1 cellular context compared by ENCODE assay signal in the genomic region with DNA sequence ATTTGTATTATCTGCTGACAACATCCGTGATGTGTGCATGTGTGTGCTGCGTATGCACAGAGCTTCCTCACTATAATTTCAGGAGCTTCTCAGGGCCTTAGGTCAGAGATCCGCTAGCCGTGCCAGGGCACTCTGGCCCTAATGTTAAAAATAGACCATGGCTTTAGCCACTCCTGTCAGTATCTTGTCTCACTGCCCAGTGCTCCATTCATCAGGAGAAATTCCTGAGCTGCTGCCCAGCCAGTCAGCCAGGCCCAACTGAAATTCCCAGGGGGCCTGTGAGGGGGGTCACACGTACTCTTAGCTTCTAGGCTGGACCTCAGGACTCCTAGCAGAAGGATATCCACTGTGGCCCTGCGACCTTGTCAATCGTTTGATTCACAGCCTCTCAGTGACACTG.
TF ChIP-seq lines count a peak whose summit lies in the region.

No MANE protein-coding gene starts in this region.

TF ChIP-seq in H1, 55 proteins besides CTCF, POLR2A, EP300 and RAD21:
- TF ChIP-seq BCL11A (IDR thresholded peaks at IDR 0.05; ENCODE audit: low read depth in 2 of 2, low read length in 2 of 2) (no peak), RXRA (IDR thresholded peaks at IDR 0.05; ENCODE audit: insufficient read depth, low read depth, low read length) (no peak), CBX8 (IDR thresholded peaks at IDR 0.05; ENCODE audit: borderline replicate concordance, low read depth, low read length) (no peak), JUN (IDR thresholded peaks at IDR 0.05; ENCODE audit: low read depth, low read length) (no peak), CTBP2 (IDR thresholded peaks at IDR 0.05; ENCODE audit: borderline replicate concordance, insufficient read depth, insufficient read length, low read length) (no peak), SRF (IDR thresholded peaks at IDR 0.05; ENCODE audit: low read depth, low read length) (no peak), HDAC6 (IDR thresholded peaks at IDR 0.05; ENCODE audit: low read depth, low read length) (no peak), CHD7 (IDR thresholded peaks at IDR 0.05; ENCODE audit: insufficient replicate concordance, low read length) (no peak), RNF2 (IDR thresholded peaks at IDR 0.05; ENCODE audit: borderline replicate concordance, low read depth, low read length, missing control alignments, poor library complexity, severe bottlenecking) (no peak), RFX5 (IDR thresholded peaks at IDR 0.05; ENCODE audit: borderline replicate concordance, low read depth, low read length) (no peak), CREB1 (IDR thresholded peaks at IDR 0.05) (no peak), NANOG (IDR thresholded peaks at IDR 0.05; ENCODE audit: insufficient read depth, low read depth, low read length, poor library complexity, severe bottlenecking) (no peak), GABPA (IDR thresholded peaks at IDR 0.05; ENCODE audit: borderline replicate concordance, insufficient read depth, low read length) (no peak), EGR1 (IDR thresholded peaks at IDR 0.05; ENCODE audit: borderline replicate concordance, low read depth, low read length) (no peak), CBX5 (IDR thresholded peaks at IDR 0.05; ENCODE audit: low read depth, low read length) (no peak), SUZ12 (IDR thresholded peaks at IDR 0.05; ENCODE audit: low read length) (no peak), MAX (IDR thresholded peaks at IDR 0.05) (no peak)
- TF ChIP-seq, protein P1, sequence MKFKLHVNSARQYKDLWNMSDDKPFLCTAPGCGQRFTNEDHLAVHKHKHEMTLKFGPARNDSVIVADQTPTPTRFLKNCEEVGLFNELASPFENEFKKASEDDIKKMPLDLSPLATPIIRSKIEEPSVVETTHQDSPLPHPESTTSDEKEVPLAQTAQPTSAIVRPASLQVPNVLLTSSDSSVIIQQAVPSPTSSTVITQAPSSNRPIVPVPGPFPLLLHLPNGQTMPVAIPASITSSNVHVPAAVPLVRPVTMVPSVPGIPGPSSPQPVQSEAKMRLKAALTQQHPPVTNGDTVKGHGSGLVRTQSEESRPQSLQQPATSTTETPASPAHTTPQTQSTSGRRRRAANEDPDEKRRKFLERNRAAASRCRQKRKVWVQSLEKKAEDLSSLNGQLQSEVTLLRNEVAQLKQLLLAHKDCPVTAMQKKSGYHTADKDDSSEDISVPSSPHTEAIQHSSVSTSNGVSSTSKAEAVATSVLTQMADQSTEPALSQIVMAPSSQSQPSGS (IDR thresholded peaks at IDR 0.05; ENCODE audit: low read length), result no peak
